In the genomic region with DNA sequence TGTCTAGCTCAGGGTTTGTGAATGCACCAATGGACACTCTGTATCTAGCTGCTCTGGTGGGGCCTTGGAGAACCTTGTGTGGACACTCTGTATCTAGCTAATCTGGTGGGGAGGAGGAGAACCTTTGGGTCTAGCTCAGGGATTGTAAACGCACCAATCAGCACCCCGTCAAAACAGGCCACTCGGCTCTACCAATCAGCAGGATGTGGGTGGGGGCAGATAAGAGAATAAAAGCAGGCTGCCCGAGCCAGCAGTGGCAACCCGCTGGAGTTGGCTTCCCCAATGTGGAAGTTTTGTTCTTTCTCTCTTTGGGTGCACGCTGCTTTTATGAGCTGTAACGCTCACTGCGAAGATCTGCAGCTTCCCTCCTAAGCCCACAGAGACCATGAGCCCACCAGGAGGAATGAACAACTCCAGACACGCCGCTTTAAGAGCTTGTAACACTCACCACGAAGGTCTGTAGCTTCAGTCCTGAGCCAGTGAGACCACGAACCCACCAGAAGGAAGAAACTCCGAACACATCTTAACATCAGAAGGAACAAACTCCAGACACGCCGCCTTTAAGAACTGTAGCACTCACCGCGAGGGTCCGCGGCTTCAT, we compare ENCODE assay signal across 10 cellular contexts. TPM values are rescaled to one million over a fixed set of nuclear protein-coding genes. Genes with fewer than 3 reads are reported as not detected.
A peak's percentile ranks its signal among the peaks of the same experiment; 100 is the strongest.
DNase-seq lines count a peak whose midpoint lies in the region; ATAC-seq and TF ChIP-seq lines count a peak whose summit lies in the region.
"Not testable (repeated sequence)": the region's sequence is repeated elsewhere in the genome, so short reads cannot be mapped to it uniquely, and the experiment has no call there.
"Had no signal": no experiment of that assay in that cellular context is flagged by ENCODE, and none has a peak within 500 bp of the region (broad histone marks: within the 10 kb centered on the region; RNA-seq: fewer than 3 reads in every experiment).

No MANE protein-coding gene starts in this region.

- H2AFZ ChIP-seq in Loucy (ENCODE audit: low read length): peak overlapping the region; percentile 67; the same call in 1 of the 2 replicates
- H2AFZ ChIP-seq in neuronal stem cell (ENCODE audit: low read length): peak overlapping the region; percentile 43

- not testable (repeated sequence) for H3K79me2 ChIP-seq in Loucy (ENCODE audit: insufficient read depth, low read length)

- not testable (repeated sequence) for H3K9me3 ChIP-seq in Loucy (ENCODE audit: insufficient read depth, low read depth, low read length); endodermal cell (ENCODE audit: control insufficient read depth, low read length); left ventricle myocardium inferior (replicated peaks); neuronal stem cell (replicated peaks in 1 of 2; ENCODE audit: control insufficient read depth in 2 of 2, insufficient read depth in 1 of 2, low read depth in 1 of 2, low read length in 2 of 2)

- H2BK15ac ChIP-seq in neuronal stem cell (ENCODE audit: low read length): not testable (repeated sequence)

- not testable (repeated sequence) for H3K4ac ChIP-seq in neuronal stem cell (ENCODE audit: low read length)

- H4K91ac ChIP-seq in neuronal stem cell (ENCODE audit: low read depth, low read length, poor library complexity): not testable (repeated sequence)

- DNase-seq in CD14-positive monocyte (ENCODE audit: low spot score); left ventricle myocardium inferior; naive thymus-derived CD8-positive, alpha-beta T cell; neuronal stem cell (ENCODE audit: low spot score); stimulated activated naive CD8-positive, alpha-beta T cell treated with anti-CD3 and anti-CD28 coated beads, Interleukin-15, amount 100 ng/mL, for 72 hours: not testable (repeated sequence)
- DNase-seq in endodermal cell: peak; percentile 44

- WGBS in endodermal cell (ENCODE audit: insufficient coverage in 1 of 2, insufficient read length in 1 of 2), 2 experiments: 92 to 95% methylated on average over 18 to 19 of the region's 19 CpGs
- WGBS in neuronal stem cell (ENCODE audit: extremely low coverage in 2 of 2, insufficient read length in 2 of 2, insufficient replicate concordance in 1 of 2), 2 donors: no CpG with 5 or more reads among the region's 19 CpGs

- H3K9me2 ChIP-seq in Loucy (replicated peaks; ENCODE audit: low read depth, low read length): not testable (repeated sequence)

- H3K36me3 ChIP-seq in Loucy (ENCODE audit: insufficient read depth, low read length); endodermal cell (ENCODE audit: control insufficient read depth, insufficient read depth, low read length); left ventricle myocardium inferior; neuronal stem cell (replicated peaks in 1 of 2; ENCODE audit: control insufficient read depth in 2 of 2, insufficient read depth in 2 of 2, low read length in 2 of 2): not testable (repeated sequence)

- H3K27ac Mint-ChIP-seq in CD14-positive monocyte: peak overlapping the region in 6 of 7 donors; percentile 12 to 86 (median 72)
- not testable (repeated sequence) for H3K27ac Mint-ChIP-seq in activated naive CD8-positive, alpha-beta T cell; endodermal cell
- peak overlapping the region in 7 of 10 donors; percentile 21 to 85 (median 53) for H3K27ac Mint-ChIP-seq in naive thymus-derived CD8-positive, alpha-beta T cell
- H3K27ac Mint-ChIP-seq in stimulated activated naive CD8-positive, alpha-beta T cell treated with anti-CD3 and anti-CD28 coated beads, Interleukin-15, amount 100 ng/mL, for 72 hours: peak overlapping the region; percentile 27 to 57

- not testable (repeated sequence) for H3K9ac ChIP-seq in Loucy (ENCODE audit: low read depth, low read length, poor library complexity, severe bottlenecking); endodermal cell (ENCODE audit: extremely low read depth, low read length, poor library complexity, severe bottlenecking); neuronal stem cell (ENCODE audit: low read depth, low read length, poor library complexity)

- not testable (repeated sequence) for H3K18ac ChIP-seq in neuronal stem cell (ENCODE audit: low read length)

- H3K36me3 Mint-ChIP-seq in CD14-positive monocyte; activated naive CD8-positive, alpha-beta T cell; endodermal cell (ENCODE audit: low read depth); naive thymus-derived CD8-positive, alpha-beta T cell: not testable (repeated sequence)

- not testable (repeated sequence) for H3K27ac ChIP-seq in endodermal cell (ENCODE audit: low read depth, low read length); neuronal stem cell (replicated peaks; ENCODE audit: low read length)
- peak overlapping the region; percentile 75 for H3K27ac ChIP-seq in left ventricle myocardium inferior (replicated peaks)

- H3K4me1 Mint-ChIP-seq in CD14-positive monocyte: peaks cover 35% of the 10 kb centered on the region
- peaks cover 23% of the 10 kb centered on the region for H3K4me1 Mint-ChIP-seq in activated naive CD8-positive, alpha-beta T cell (ENCODE audit: low read depth)
- H3K4me1 Mint-ChIP-seq in endodermal cell: peaks cover 25% of the 10 kb centered on the region
- H3K4me1 Mint-ChIP-seq in naive thymus-derived CD8-positive, alpha-beta T cell: peaks cover 5 to 36% (median 19%) of the 10 kb centered on the region in 4 donors
- H3K4me1 Mint-ChIP-seq in stimulated activated naive CD8-positive, alpha-beta T cell treated with anti-CD3 and anti-CD28 coated beads, Interleukin-15, amount 100 ng/mL, for 72 hours: peaks cover 25% of the 10 kb centered on the region

- ATAC-seq in naive thymus-derived CD8-positive, alpha-beta T cell; stimulated activated naive CD8-positive, alpha-beta T cell treated with anti-CD3 and anti-CD28 coated beads, Interleukin-15, amount 100 ng/mL, for 72 hours: not testable (repeated sequence)

- H3K4me1 ChIP-seq in Loucy (ENCODE audit: insufficient read depth, low read length, poor library complexity, severe bottlenecking) (peaks cover 19% of the 10 kb centered on the region), left ventricle myocardium inferior (peaks cover 49% of the 10 kb centered on the region)
- not testable (repeated sequence) for H3K4me1 ChIP-seq in endodermal cell (ENCODE audit: control insufficient read depth, insufficient read depth, low read length); neuronal stem cell (ENCODE audit: control insufficient read depth in 2 of 2, insufficient read depth in 1 of 2, low read depth in 1 of 2, low read length in 2 of 2)

- not testable (repeated sequence) for H3K27me3 ChIP-seq in Loucy (ENCODE audit: insufficient read depth, low read length, poor library complexity, severe bottlenecking); endodermal cell (ENCODE audit: control insufficient read depth, insufficient read depth, low read length, poor library complexity, severe bottlenecking); left ventricle myocardium inferior (ENCODE audit: low read depth); neuronal stem cell (ENCODE audit: control insufficient read depth in 3 of 3, insufficient read depth in 3 of 3, low read depth in 1 of 3, low read length in 3 of 3)

- not testable (repeated sequence) for H4K8ac ChIP-seq in neuronal stem cell (ENCODE audit: low read depth, low read length)

- not testable (repeated sequence) for TF ChIP-seq CTCF in CD14-positive monocyte (IDR thresholded peaks at IDR 0.05); Loucy (conservative IDR thresholded peaks at IDR 0.05; ENCODE audit: low read length); endodermal cell (conservative IDR thresholded peaks at IDR 0.05); left ventricle myocardium inferior (IDR thresholded peaks at IDR 0.05; ENCODE audit: borderline replicate concordance)

- H2BK5ac ChIP-seq in neuronal stem cell (ENCODE audit: low read length): not testable (repeated sequence)

- H3K9me3 Mint-ChIP-seq in CD14-positive monocyte; activated naive CD8-positive, alpha-beta T cell (ENCODE audit: low read depth); endodermal cell; naive thymus-derived CD8-positive, alpha-beta T cell; stimulated activated naive CD8-positive, alpha-beta T cell treated with anti-CD3 and anti-CD28 coated beads, Interleukin-15, amount 100 ng/mL, for 72 hours: not testable (repeated sequence)

- not testable (repeated sequence) for H4K20me1 ChIP-seq in Loucy (ENCODE audit: insufficient read depth, low read length, poor library complexity, severe bottlenecking)

- H3K23ac ChIP-seq in neuronal stem cell (ENCODE audit: low read depth, low read length, poor library complexity): not testable (repeated sequence)

- H3K4me3 ChIP-seq in Loucy (ENCODE audit: low read length, poor library complexity, severe bottlenecking); endodermal cell (ENCODE audit: low read length); left ventricle myocardium inferior; neuronal stem cell (ENCODE audit: low read length in 2 of 2): not testable (repeated sequence)

- not testable (repeated sequence) for H3F3A ChIP-seq in Loucy (ENCODE audit: low read depth)

- not testable (repeated sequence) for H2BK120ac ChIP-seq in neuronal stem cell (ENCODE audit: low read depth, low read length)

- H3K4me2 ChIP-seq in Loucy (ENCODE audit: low read depth, low read length, poor library complexity, severe bottlenecking); neuronal stem cell (ENCODE audit: insufficient read depth, low read length, poor library complexity, severe bottlenecking): not testable (repeated sequence)

- H3K4me3 Mint-ChIP-seq in CD14-positive monocyte: peak overlapping the region; percentile 0 to 64
- H3K4me3 Mint-ChIP-seq in activated naive CD8-positive, alpha-beta T cell: peak overlapping the region; percentile 35
- not testable (repeated sequence) for H3K4me3 Mint-ChIP-seq in endodermal cell; stimulated activated naive CD8-positive, alpha-beta T cell treated with anti-CD3 and anti-CD28 coated beads, Interleukin-15, amount 100 ng/mL, for 72 hours
- peak overlapping the region in 7 of 10 donors; percentile 16 to 44 (median 29) for H3K4me3 Mint-ChIP-seq in naive thymus-derived CD8-positive, alpha-beta T cell

- intact Hi-C loops in CD14-positive monocyte (cut with micrococcal nuclease); left ventricle myocardium inferior (cut with micrococcal nuclease): not testable (repeated sequence)

- not testable (repeated sequence) for H3K14ac ChIP-seq in neuronal stem cell (ENCODE audit: low read length)

- H3K27me3 Mint-ChIP-seq in CD14-positive monocyte (ENCODE audit: low read depth in 3 of 3): peaks cover 10 to 19% (median 19%) of the 10 kb centered on the region in 3 donors
- H3K27me3 Mint-ChIP-seq in activated naive CD8-positive, alpha-beta T cell; endodermal cell (ENCODE audit: insufficient read depth); naive thymus-derived CD8-positive, alpha-beta T cell; stimulated activated naive CD8-positive, alpha-beta T cell treated with anti-CD3 and anti-CD28 coated beads, Interleukin-15, amount 100 ng/mL, for 72 hours: not testable (repeated sequence)

- not testable (repeated sequence) for H2AK5ac ChIP-seq in neuronal stem cell (ENCODE audit: low read depth, low read length)

- POLR2A ChIA-PET in naive thymus-derived CD8-positive, alpha-beta T cell (lab: Charles Lee): interaction anchor here (0.8 to 1.2 kb wide), 2 partner anchors 10 to 19 kb away, joined by 3 to 4 read pairs; no protein-coding TSS in a partner anchor

- H3K79me1 ChIP-seq in neuronal stem cell (ENCODE audit: low read depth, low read length): not testable (repeated sequence)

- H2BK12ac ChIP-seq in neuronal stem cell (ENCODE audit: low read length): not testable (repeated sequence)

RNA-seq across cellular contexts. Expression of gene VWF, which starts 35.7 kb away (rescaled TPM):
- under 1 TPM; 0.17 to 0.48 TPM for polyA plus RNA-seq in CD14-positive monocyte
- total RNA-seq in endodermal cell (100 to 1,000 TPM; 248 to 476 TPM), left ventricle myocardium inferior (250 TPM)
- 2.9 TPM for polyA plus RNA-seq in endodermal cell (2013, experiment 1 of 2)
- 4.7 TPM for polyA plus RNA-seq in endodermal cell (2013, experiment 2 of 2)
- under 1 TPM; 0.08 to 0.60 TPM for total RNA-seq in naive thymus-derived CD8-positive, alpha-beta T cell
- not detected for polyA plus RNA-seq in naive thymus-derived CD8-positive, alpha-beta T cell
- 0.24 TPM for polyA plus RNA-seq in neuronal stem cell (2013, experiment 1 of 2)
- 0.25 TPM for polyA plus RNA-seq in neuronal stem cell (2013, experiment 2 of 2)
- total RNA-seq: A673, HT-29 had no signal

RNA-seq across cellular contexts. Expression of gene CD9, which starts 40.1 kb away (rescaled TPM):
- 100 to 1,000 TPM in 1 of 2 donors, 1 to 10 TPM in 1; 7.7 to 323 TPM for polyA plus RNA-seq in CD14-positive monocyte
- total RNA-seq in endodermal cell (10 to 100 TPM; 33.5 to 99.1 TPM), left ventricle myocardium inferior (55.5 TPM)
- 26.5 TPM for polyA plus RNA-seq in endodermal cell (2013, experiment 1 of 2)
- 22.0 TPM for polyA plus RNA-seq in endodermal cell (2013, experiment 2 of 2)
- 10 to 100 TPM in 1 of 2 experiments, 1 to 10 TPM in 1; 7.9 to 11.7 TPM for total RNA-seq in naive thymus-derived CD8-positive, alpha-beta T cell
- polyA plus RNA-seq in naive thymus-derived CD8-positive, alpha-beta T cell: 10 to 100 TPM; 23.4 to 43.4 (median 41.7) TPM
- polyA plus RNA-seq in neuronal stem cell (2013, experiment 1 of 2): 6.3 TPM
- polyA plus RNA-seq in neuronal stem cell (2013, experiment 2 of 2): 6.4 TPM

Comparison
In these comparisons a context has a peak if more than half of its experiments do, and no peak if none do; other contexts are left out.
1. RNA of gene VWF, which starts 35.7 kb away (total RNA-seq): 248 to 476 TPM in endodermal cell and 250 TPM in left ventricle myocardium inferior (single experiment); 0.08 to 0.60 TPM in naive thymus-derived CD8-positive, alpha-beta T cell; every median in the first group is over 100 times any median in the second.